In the genomic region with DNA sequence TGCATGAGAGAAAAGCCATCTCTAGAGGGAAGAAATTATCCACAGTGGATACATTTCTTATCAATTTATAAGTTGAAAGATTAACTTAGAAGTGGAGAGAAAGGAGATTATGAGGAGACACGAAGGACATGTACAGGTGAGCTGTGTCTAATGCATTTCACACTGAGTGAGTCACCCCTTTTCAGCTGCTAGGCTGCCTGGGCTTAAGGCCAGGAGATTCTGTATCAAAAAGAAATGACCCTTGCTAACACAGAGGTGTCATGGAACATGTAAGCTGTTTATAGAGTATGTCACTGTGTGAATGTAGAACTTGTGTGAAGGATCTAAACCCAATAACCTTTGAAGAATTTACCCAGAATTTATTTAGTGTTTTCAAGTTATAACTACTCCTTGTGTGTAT, we compare ENCODE assay signal across 12 cellular contexts.
A peak's percentile ranks its signal among the peaks of the same experiment; 100 is the strongest.
DNase-seq lines count a peak whose midpoint lies in the region; ATAC-seq and TF ChIP-seq lines count a peak whose summit lies in the region.
"Had no signal": no experiment of that assay in that cellular context is flagged by ENCODE, and none has a peak within 500 bp of the region (broad histone marks: within the 10 kb centered on the region; RNA-seq: fewer than 3 reads in every experiment).

No MANE protein-coding gene starts in this region.

- no peak overlapping the region for H2BK15ac ChIP-seq in mesenchymal stem cell (ENCODE audit: low read depth, poor library complexity, severe bottlenecking)

- H3K4me3 ChIP-seq in astrocyte of the cerebellum (ENCODE audit: low read depth, low read length) (no peak overlapping the region), mesenchymal stem cell (ENCODE audit: insufficient read depth in 1 of 2, low read depth in 1 of 2, low read length in 2 of 2) (peak overlapping the region in 1 of 2 experiments; percentile 50)
- H3K4me3 ChIP-seq: BLaER1 treated with 17β-estradiol and CSF1 and Interleukin-3, amounts not matched to agents 10 nM and 100 nM had no signal

- ATAC-seq in GM18511 (IDR thresholded peaks at IDR 0.05; ENCODE audit: unreplicated experiment) (no peak), HG03460 (IDR thresholded peaks at IDR 0.05; ENCODE audit: unreplicated experiment) (no peak)

- H2BK5ac ChIP-seq in mesenchymal stem cell (ENCODE audit: low read depth, low read length, poor library complexity, severe bottlenecking), result no peak overlapping the region

- H4K8ac ChIP-seq in mesenchymal stem cell (ENCODE audit: low read length), result no peak overlapping the region

- peaks cover 4% of the 10 kb centered on the region for H3K79me1 ChIP-seq in mesenchymal stem cell (replicated peaks; ENCODE audit: low read length, poor library complexity, severe bottlenecking)

- WGBS in mesenchymal stem cell, result 66% methylated on average over 1 of the region's 1 CpG

- H3K23ac ChIP-seq in mesenchymal stem cell (ENCODE audit: low read length in 2 of 2), result no peak overlapping the region

- H2BK120ac ChIP-seq in mesenchymal stem cell (ENCODE audit: low read depth, low read length), result no peak overlapping the region

- no peak overlapping the region for H4K91ac ChIP-seq in mesenchymal stem cell (ENCODE audit: low read length)

- H3K4me2 ChIP-seq in mesenchymal stem cell (ENCODE audit: low read length, poor library complexity, severe bottlenecking), result no peak overlapping the region
- H3K4me2 ChIP-seq: BLaER1 treated with 17β-estradiol and CSF1 and Interleukin-3, amounts not matched to agents 10 nM and 100 nM had no signal

- H3K4me1 ChIP-seq in mesenchymal stem cell (ENCODE audit: control insufficient read depth, insufficient read depth, low read depth, low read length), result peaks cover 3% of the 10 kb centered on the region
- H3K4me1 ChIP-seq: BLaER1 treated with 17β-estradiol and CSF1 and Interleukin-3, amounts not matched to agents 10 nM and 100 nM had no signal

- no peak overlapping the region for H3K14ac ChIP-seq in mesenchymal stem cell (ENCODE audit: low read length in 2 of 2)

- DNase-seq in DMS153 (lab: John Stamatoyannopoulos, UW) (peak; percentile 77), NCI-H1930 (lab: John Stamatoyannopoulos, UW) (peak; percentile 46 to 54), astrocyte of the cerebellum (ENCODE audit: low read depth) (peak; percentile 33), mesenchymal stem cell (no peak), occipital lobe (lab: John Stamatoyannopoulos, UW) (no peak), germinal center (ENCODE audit: low spot score) (no peak)
- DNase-seq: HFFc6, OCI-M1 had no signal

- H3K27me3 ChIP-seq in mesenchymal stem cell (ENCODE audit: control insufficient read depth in 1 of 2, insufficient read depth in 1 of 2, low read length in 2 of 2), result peaks cover 0 to 13% of the 10 kb centered on the region in 2 experiments
- H3K27me3 ChIP-seq: BLaER1 treated with 17β-estradiol and CSF1 and Interleukin-3, amounts not matched to agents 10 nM and 100 nM; neutrophil had no signal

- no peak for TF ChIP-seq CTCF in astrocyte of the cerebellum (IDR thresholded peaks at IDR 0.05; ENCODE audit: low read depth, low read length, missing control alignments)

- no peak overlapping the region for H3K27ac ChIP-seq in mesenchymal stem cell (ENCODE audit: low read length, poor library complexity, severe bottlenecking)
- H3K27ac ChIP-seq: BLaER1 treated with 17β-estradiol and CSF1 and Interleukin-3, amounts not matched to agents 10 nM and 100 nM; neutrophil had no signal

- no peak overlapping the region for H3K4ac ChIP-seq in mesenchymal stem cell (ENCODE audit: low read depth in 1 of 2, low read length in 2 of 2)

- no peaks in the 10 kb centered on the region for H3K9me3 ChIP-seq in mesenchymal stem cell (ENCODE audit: control insufficient read depth, low read length)
- H3K9me3 ChIP-seq: neutrophil had no signal

- H2AK5ac ChIP-seq in mesenchymal stem cell (ENCODE audit: low read length, severe bottlenecking), result no peak overlapping the region

- no peaks in the 10 kb centered on the region for H3K36me3 ChIP-seq in mesenchymal stem cell (ENCODE audit: control insufficient read depth in 1 of 2, insufficient read depth in 2 of 2, low read depth in 1 of 2, low read length in 2 of 2)
- H3K36me3 ChIP-seq: neutrophil had no signal

- H3K9ac ChIP-seq in mesenchymal stem cell (ENCODE audit: low read length), result peak overlapping the region; percentile 41
- H3K9ac ChIP-seq: BLaER1 treated with 17β-estradiol and CSF1 and Interleukin-3, amounts not matched to agents 10 nM and 100 nM had no signal

- no peak overlapping the region for H3K18ac ChIP-seq in mesenchymal stem cell (ENCODE audit: low read depth in 1 of 2, low read length in 2 of 2)

- in situ Hi-C loops in astrocyte of the cerebellum (cut with HindIII; ENCODE audit: low sequenced_read_pairs), result no loop called here

- H2BK12ac ChIP-seq in mesenchymal stem cell (ENCODE audit: low read length in 2 of 2), result no peak overlapping the region

- H2AFZ ChIP-seq in mesenchymal stem cell (ENCODE audit: low read depth, low read length), result no peak overlapping the region

Comparison
In these comparisons a context has a peak if more than half of its experiments do, and no peak if none do; other contexts are left out.
1. DNase-seq: peak in DMS153 (single experiment), NCI-H1930 (2 of 2) and astrocyte of the cerebellum (single experiment); none in mesenchymal stem cell (single experiment), occipital lobe (single experiment) and germinal center (single experiment).